ENCODE assay signal across 8 cellular contexts in genomic region chr13:41004875-41005693, GRCh38. TPM values are rescaled to one million over a fixed set of nuclear protein-coding genes. Genes with fewer than 3 reads are reported as not detected.
DNase-seq lines count a peak whose midpoint lies in the region; ATAC-seq and TF ChIP-seq lines count a peak whose summit lies in the region.

No MANE protein-coding gene starts in this region.

- no peaks in the 10 kb centered on the region for H3K27me3 Mint-ChIP-seq in activated naive CD8-positive, alpha-beta T cell treated with anti-CD3 and anti-CD28 coated beads, Interleukin-2, amount 50 U/mL, for 24 hours

- H3K9me3 ChIP-seq in KOPT-K1 (ENCODE audit: insufficient read depth, low read length, poor library complexity, severe bottlenecking) = no peaks in the 10 kb centered on the region
- H3K9me3 ChIP-seq in suprapubic skin = no peaks in the 10 kb centered on the region

- H3K27ac Mint-ChIP-seq in activated naive CD8-positive, alpha-beta T cell treated with anti-CD3 and anti-CD28 coated beads, Interleukin-2, amount 50 U/mL, for 24 hours = peak overlapping the region; percentile 94

- CTCF ChIA-PET in GM10248 (lab: Yijun Ruan, JAX) = interaction anchor here (1.0 to 1.5 kb wide), 6 partner anchors 9 to 31 kb away, joined by 3 to 5 read pairs (median 4); no protein-coding TSS in a partner anchor

- peak; percentile 72 for ATAC-seq in GM21723 (IDR thresholded peaks at IDR 0.05; ENCODE audit: unreplicated experiment)
- ATAC-seq in activated naive CD8-positive, alpha-beta T cell treated with anti-CD3 and anti-CD28 coated beads, Interleukin-2, amount 50 U/mL, for 24 hours = peak; percentile 82

- H3K9me3 Mint-ChIP-seq in activated naive CD8-positive, alpha-beta T cell treated with anti-CD3 and anti-CD28 coated beads, Interleukin-2, amount 50 U/mL, for 24 hours = no peaks in the 10 kb centered on the region

- peak overlapping the region; percentile 30 for H3K4me3 Mint-ChIP-seq in activated naive CD8-positive, alpha-beta T cell treated with anti-CD3 and anti-CD28 coated beads, Interleukin-2, amount 50 U/mL, for 24 hours

- WGBS in suprapubic skin = 39% methylated on average over 4 of the region's 4 CpGs

- no peaks in the 10 kb centered on the region for H3K27me3 ChIP-seq in suprapubic skin

- TF ChIP-seq CTCF in GM10248 (IDR thresholded peaks at IDR 0.05; ENCODE audit: control extremely low read depth, extremely low read depth, low read depth, missing control alignments) (no peak), suprapubic skin (IDR thresholded peaks at IDR 0.05) (no peak)

- no peak overlapping the region for H3K4me3 ChIP-seq in suprapubic skin

- H3K4me1 Mint-ChIP-seq in activated naive CD8-positive, alpha-beta T cell treated with anti-CD3 and anti-CD28 coated beads, Interleukin-2, amount 50 U/mL, for 24 hours = peaks cover 79% of the 10 kb centered on the region

- H3K36me3 ChIP-seq in KOPT-K1 (ENCODE audit: insufficient read depth, low read length) (no peaks in the 10 kb centered on the region), suprapubic skin (no peaks in the 10 kb centered on the region)

- peaks cover 16% of the 10 kb centered on the region for H3K36me3 Mint-ChIP-seq in activated naive CD8-positive, alpha-beta T cell treated with anti-CD3 and anti-CD28 coated beads, Interleukin-2, amount 50 U/mL, for 24 hours (ENCODE audit: low read depth)

- TF ChIP-seq EP300 in suprapubic skin (IDR thresholded peaks at IDR 0.05) = no peak

- H3K4me1 ChIP-seq in suprapubic skin = peaks cover 52% of the 10 kb centered on the region

- peak overlapping the region; percentile 100 for H3K27ac ChIP-seq in KOPT-K1 (ENCODE audit: low read depth, low read length, poor library complexity, severe bottlenecking)
- H3K27ac ChIP-seq in suprapubic skin = peak overlapping the region; percentile 25

- TF ChIP-seq POLR2A in suprapubic skin (IDR thresholded peaks at IDR 0.05) = no peak

- POLR2A ChIA-PET in GM10248 (lab: Yijun Ruan, JAX) = interaction anchor here (0.5 to 0.9 kb wide), 2 partner anchors 14 to 19 kb away, joined by 3 to 5 read pairs; no protein-coding TSS in a partner anchor

- peak; percentile 27 for DNase-seq in GM10248 (ENCODE audit: extremely low spot score)
- no peak for DNase-seq in activated naive CD8-positive, alpha-beta T cell treated with anti-CD3 and anti-CD28 coated beads, Interleukin-2, amount 50 U/mL, for 24 hours
- DNase-seq in suprapubic skin (ENCODE audit: low spot score in 2 of 2) = no peak
- DNase-seq in superior temporal gyrus (ENCODE audit: extremely low spot score) = no peak
- DNase-seq in NCI-H1092 (lab: John Stamatoyannopoulos, UW) = no peak
- DNase-seq in GOT3 (lab: John Stamatoyannopoulos, UW) = no peak

RNA-seq across cellular contexts. Expression of gene ELF1, which starts 14.0 kb away (rescaled TPM):
- total RNA-seq in suprapubic skin = 100 to 1,000 TPM in 3 of 4 donors, 10 to 100 TPM in 1; 81.7 to 123 (median 111) TPM

RNA-seq across cellular contexts. Expression of gene WBP4, which starts 56.2 kb away (rescaled TPM):
- 10 to 100 TPM in 3 of 4 donors, 1 to 10 TPM in 1; 6.1 to 14.6 (median 11.5) TPM for total RNA-seq in suprapubic skin
